ENCODE assay signal across 17 cellular contexts in genomic region chr6:20261685-20262084, GRCh38.
"Had no signal": no experiment of that assay in that cellular context is flagged by ENCODE, and none has a peak within 500 bp of the region (broad histone marks: within the 10 kb centered on the region; RNA-seq: fewer than 3 reads in every experiment).

No MANE protein-coding gene starts in this region.

- H3K27me3 ChIP-seq: SJSA1 had no signal

- H3K27ac ChIP-seq: SJSA1, SK-N-MC had no signal

- H3K36me3 ChIP-seq: SJSA1 had no signal

- DNase-seq: NCI-H1092, NCI-H1105 treated with DMSO at 0.1 percent for 48 hours, NCI-H1417 treated with DMSO at 0.1 percent for 48 hours, NCI-H146, NCI-H1694 treated with DMSO at 0.1 percent for 48 hours, NCI-H1930, NCI-H2081, NCI-H2107, NCI-H2227 treated with DMSO at 0.1 percent for 48 hours, NCI-H524, NCI-H526 treated with DMSO at 0.1 percent for 48 hours, NCI-H748 treated with DMSO at 0.1 percent for 48 hours, Right ventricle myocardium superior, RPMI8226, SIG-M5 had no signal

- H3K4me1 ChIP-seq: SJSA1 had no signal

- H3K4me3 ChIP-seq: SJSA1, SK-N-MC had no signal

- H3K9me3 ChIP-seq: SJSA1 had no signal
